Comparison of ENCODE assay signal across 1 cellular context in genomic region chr16:89018605-89019158, GRCh38.
TF ChIP-seq lines count a peak whose summit lies in the region.

No MANE protein-coding gene starts in this region.

TF ChIP-seq in K562, 482 proteins besides CTCF, POLR2A, EP300 and RAD21:
- TF ChIP-seq, protein P1, sequence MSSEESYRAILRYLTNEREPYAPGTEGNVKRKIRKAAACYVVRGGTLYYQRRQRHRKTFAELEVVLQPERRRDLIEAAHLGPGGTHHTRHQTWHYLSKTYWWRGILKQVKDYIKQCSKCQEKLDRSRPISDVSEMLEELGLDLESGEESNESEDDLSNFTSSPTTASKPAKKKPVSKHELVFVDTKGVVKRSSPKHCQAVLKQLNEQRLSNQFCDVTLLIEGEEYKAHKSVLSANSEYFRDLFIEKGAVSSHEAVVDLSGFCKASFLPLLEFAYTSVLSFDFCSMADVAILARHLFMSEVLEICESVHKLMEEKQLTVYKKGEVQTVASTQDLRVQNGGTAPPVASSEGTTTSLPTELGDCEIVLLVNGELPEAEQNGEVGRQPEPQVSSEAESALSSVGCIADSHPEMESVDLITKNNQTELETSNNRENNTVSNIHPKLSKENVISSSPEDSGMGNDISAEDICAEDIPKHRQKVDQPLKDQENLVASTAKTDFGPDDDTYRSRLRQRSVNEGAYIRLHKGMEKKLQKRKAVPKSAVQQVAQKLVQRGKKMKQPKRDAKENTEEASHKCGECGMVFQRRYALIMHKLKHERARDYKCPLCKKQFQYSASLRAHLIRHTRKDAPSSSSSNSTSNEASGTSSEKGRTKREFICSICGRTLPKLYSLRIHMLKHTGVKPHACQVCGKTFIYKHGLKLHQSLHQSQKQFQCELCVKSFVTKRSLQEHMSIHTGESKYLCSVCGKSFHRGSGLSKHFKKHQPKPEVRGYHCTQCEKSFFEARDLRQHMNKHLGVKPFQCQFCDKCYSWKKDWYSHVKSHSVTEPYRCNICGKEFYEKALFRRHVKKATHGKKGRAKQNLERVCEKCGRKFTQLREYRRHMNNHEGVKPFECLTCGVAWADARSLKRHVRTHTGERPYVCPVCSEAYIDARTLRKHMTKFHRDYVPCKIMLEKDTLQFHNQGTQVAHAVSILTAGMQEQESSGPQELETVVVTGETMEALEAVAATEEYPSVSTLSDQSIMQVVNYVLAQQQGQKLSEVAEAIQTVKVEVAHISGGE (CRISPR knock-in tag; IDR thresholded peaks at IDR 0.05): peak in 2 of 3 experiments; percentile 71 to 95; a peak in 4 of 6 replicates
- peak; percentile 67 for TF ChIP-seq CREM (IDR thresholded peaks at IDR 0.05; ENCODE audit: low read depth)
- no peak for TF ChIP-seq MCM2 (IDR thresholded peaks at IDR 0.05; ENCODE audit: low read depth)
- peak; percentile 66 for TF ChIP-seq MGA (IDR thresholded peaks at IDR 0.05)
- TF ChIP-seq ZNF232 (CRISPR knock-in tag; IDR thresholded peaks at IDR 0.05): no peak
- peak; percentile 70; the same call in 1 of the 2 replicates for TF ChIP-seq ZBTB40 (IDR thresholded peaks at IDR 0.05)
- no peak for TF ChIP-seq ZBTB40 (CRISPR knock-in tag; IDR thresholded peaks at IDR 0.05)
- TF ChIP-seq ARID1B (IDR thresholded peaks at IDR 0.05): no peak
- 0 out of 2 replicates have a peak, but pooled peaks have one; percentile 40 for TF ChIP-seq NCOA1 (IDR thresholded peaks at IDR 0.05; ENCODE audit: low read depth)
- no peak for TF ChIP-seq EWSR1 (IDR thresholded peaks at IDR 0.05; ENCODE audit: borderline replicate concordance, low read depth, partially characterized antibody)
- TF ChIP-seq MTA1 (IDR thresholded peaks at IDR 0.05; ENCODE audit: borderline replicate concordance): 0 out of 2 replicates have a peak, but pooled peaks have one; percentile 34
- TF ChIP-seq L3MBTL2 (IDR thresholded peaks at IDR 0.05): peak; percentile 39; the same call in 1 of the 2 replicates
- TF ChIP-seq TFAP4 (CRISPR knock-in tag; IDR thresholded peaks at IDR 0.05; ENCODE audit: borderline replicate concordance): peak; percentile 35; the same call in 1 of the 2 replicates
- TF ChIP-seq, protein P2, sequence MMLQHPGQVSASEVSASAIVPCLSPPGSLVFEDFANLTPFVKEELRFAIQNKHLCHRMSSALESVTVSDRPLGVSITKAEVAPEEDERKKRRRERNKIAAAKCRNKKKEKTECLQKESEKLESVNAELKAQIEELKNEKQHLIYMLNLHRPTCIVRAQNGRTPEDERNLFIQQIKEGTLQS (IDR thresholded peaks at IDR 0.05): 0 out of 2 replicates have a peak, but pooled peaks have one; percentile 24
- TF ChIP-seq, protein P2 (CRISPR knock-in tag; conservative IDR thresholded peaks at IDR 0.05): no peak
- TF ChIP-seq JUND (IDR thresholded peaks at IDR 0.05; ENCODE audit: borderline replicate concordance, low read depth, low read length): no peak
- TF ChIP-seq JUND (tag; IDR thresholded peaks at IDR 0.05; ENCODE audit: borderline replicate concordance, low read depth, low read length): 0 out of 3 replicates have a peak, but pooled peaks have one; percentile 13
- peak; percentile 54 for TF ChIP-seq CEBPG (CRISPR knock-in tag; IDR thresholded peaks at IDR 0.05)
- TF ChIP-seq CEBPG (tag; conservative IDR thresholded peaks at IDR 0.05 in 1 of 2, IDR thresholded peaks at IDR 0.05 in 1 of 2): no peak
TF ChIP-seq in K562: peak in this region for 11.
